Comparison of ENCODE assay signal across 10 cellular contexts in the genomic region with DNA sequence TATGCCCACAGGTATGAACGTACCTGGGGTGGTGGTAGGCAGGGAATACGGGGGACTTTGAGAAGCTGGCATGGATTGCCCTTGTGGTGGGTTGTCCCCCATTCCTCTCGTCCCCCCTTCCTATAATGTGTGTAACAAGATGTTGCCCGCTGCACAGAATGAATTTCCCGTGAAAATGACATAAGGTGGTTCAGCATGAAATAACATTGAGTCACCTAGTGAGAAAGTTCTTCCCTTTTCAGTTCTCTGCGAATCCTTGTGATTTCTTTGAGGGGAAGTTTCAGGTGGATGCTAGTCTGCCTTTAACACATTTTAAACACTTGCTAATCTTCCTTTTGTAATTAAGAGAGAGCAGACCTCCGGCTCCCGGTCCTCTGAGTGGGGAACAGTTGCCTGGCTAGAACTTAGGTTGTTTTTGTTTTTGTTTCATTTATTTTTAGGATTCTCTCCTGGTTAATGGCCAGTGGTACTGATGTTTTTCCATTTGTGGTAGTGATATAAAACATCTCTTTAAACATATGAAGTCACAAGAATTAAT. TPM values are rescaled to one million over a fixed set of nuclear protein-coding genes. Genes with fewer than 3 reads are reported as not detected.
DNase-seq lines count a peak whose midpoint lies in the region; ATAC-seq, FAIRE-seq and TF ChIP-seq lines count a peak whose summit lies in the region.
"Had no signal": no experiment of that assay in that cellular context is flagged by ENCODE, and none has a peak within 500 bp of the region (broad histone marks: within the 10 kb centered on the region; RNA-seq: fewer than 3 reads in every experiment).

No MANE protein-coding gene starts in this region.

- no peaks in the 10 kb centered on the region for H3K36me3 Mint-ChIP-seq in activated T-helper 17 cell treated with anti-CD3 and anti-CD28 coated beads, Interleukin-2, amount 50 U/mL, for 72 hours (ENCODE audit: low read depth)

- intact Hi-C loops in heart right ventricle (cut with DNase I) (loop anchor here in 5 of 10 donors (2.0 to 10.0 kb wide), 5 partner anchors 47 to 130 kb away; no protein-coding TSS in a partner anchor), cardiac septum (cut with DNase I) (no loop called here)

- H3K9me3 Mint-ChIP-seq in activated T-helper 17 cell treated with anti-CD3 and anti-CD28 coated beads, Interleukin-2, amount 50 U/mL, for 72 hours = no peaks in the 10 kb centered on the region

- peaks cover 3% of the 10 kb centered on the region for H3K27me3 Mint-ChIP-seq in activated T-helper 17 cell treated with anti-CD3 and anti-CD28 coated beads, Interleukin-2, amount 50 U/mL, for 72 hours

- in situ Hi-C loops in ACHN (cut with HindIII; ENCODE audit: low pct_ligation_motif_present, low pct_unique_long_range_greater_than_20kb, low sequenced_read_pairs) = no loop called here

- H3K79me2 ChIP-seq in keratinocyte (ENCODE audit: control insufficient read depth, insufficient read depth, low read length) = peaks cover 58% of the 10 kb centered on the region

- H3K27ac ChIP-seq in heart right ventricle = peak overlapping the region in 1 of 10 donors; percentile 84
- peak overlapping the region; percentile 66 for H3K27ac ChIP-seq in keratinocyte (ENCODE audit: control insufficient read depth, insufficient read depth, low read length)
- no peak overlapping the region for H3K27ac ChIP-seq in stomach smooth muscle (ENCODE audit: low read length)

- H4K20me1 ChIP-seq in keratinocyte (ENCODE audit: control insufficient read depth, extremely low read depth, insufficient read depth, low read length) = no peaks in the 10 kb centered on the region

- H3K9me1 ChIP-seq in keratinocyte (ENCODE audit: control insufficient read depth, extremely low read depth, insufficient read depth, low read length) = peaks cover 5% of the 10 kb centered on the region

- no peak for ATAC-seq in heart right ventricle
- ATAC-seq in activated T-helper 17 cell treated with anti-CD3 and anti-CD28 coated beads, Interleukin-2, amount 50 U/mL, for 72 hours (replicated peaks) = no peak
- ATAC-seq in GM19324 (IDR thresholded peaks at IDR 0.05; ENCODE audit: low FRiP score, unreplicated experiment) = no peak

- peaks cover 0 to 35% (median 4%) of the 10 kb centered on the region in 7 donors for H3K27me3 ChIP-seq in heart right ventricle
- no peaks in the 10 kb centered on the region for H3K27me3 ChIP-seq in keratinocyte (ENCODE audit: control insufficient read depth, extremely low read depth, insufficient read depth, low read length)
- peaks cover 2 to 4% of the 10 kb centered on the region in 2 donors for H3K27me3 ChIP-seq in stomach smooth muscle (ENCODE audit: control insufficient read depth in 1 of 2, insufficient read depth in 2 of 2, low read length in 2 of 2)

- peak overlapping the region; percentile 97 for H3K4me2 ChIP-seq in keratinocyte (ENCODE audit: control insufficient read depth, extremely low read depth, insufficient read depth, low read depth, low read length)

- peak overlapping the region in 9 of 10 donors; percentile 58 to 69 (median 65) for H3K4me3 ChIP-seq in heart right ventricle
- H3K4me3 ChIP-seq in keratinocyte (ENCODE audit: control insufficient read depth in 2 of 3, extremely low read depth in 1 of 3, insufficient read depth in 2 of 3, low read depth in 1 of 3, low read length in 3 of 3) = peak overlapping the region; percentile 75 to 92 (median 90)
- H3K4me3 ChIP-seq in stomach smooth muscle (ENCODE audit: low read length in 2 of 2) = peak overlapping the region; percentile 71 to 79

- no peaks in the 10 kb centered on the region for H3K36me3 ChIP-seq in heart right ventricle
- peaks cover 0 to 9% of the 10 kb centered on the region in 2 experiments for H3K36me3 ChIP-seq in keratinocyte (ENCODE audit: control insufficient read depth in 2 of 2, extremely low read depth in 1 of 2, insufficient read depth in 2 of 2, low read length in 2 of 2)
- H3K36me3 ChIP-seq in stomach smooth muscle (ENCODE audit: control insufficient read depth in 2 of 2, insufficient read depth in 2 of 2, low read length in 2 of 2) = no peaks in the 10 kb centered on the region

- H3K4me1 ChIP-seq in heart right ventricle = peaks cover 8 to 33% (median 27%) of the 10 kb centered on the region in 9 donors
- peaks cover 7% of the 10 kb centered on the region for H3K4me1 ChIP-seq in keratinocyte (ENCODE audit: control insufficient read depth, extremely low read depth, insufficient read depth, low read length)
- peaks cover 17% of the 10 kb centered on the region for H3K4me1 ChIP-seq in stomach smooth muscle (ENCODE audit: control insufficient read depth, insufficient read depth, low read length)

- H3K4me1 Mint-ChIP-seq in activated T-helper 17 cell treated with anti-CD3 and anti-CD28 coated beads, Interleukin-2, amount 50 U/mL, for 72 hours = peaks cover 9% of the 10 kb centered on the region

- dilution Hi-C loops in keratinocyte (cut with MboI; ENCODE audit: extremely low pct_ligation_motif_present, low sequenced_read_pairs) = no loop called here

- peak overlapping the region; percentile 79 for H3K4me3 Mint-ChIP-seq in activated T-helper 17 cell treated with anti-CD3 and anti-CD28 coated beads, Interleukin-2, amount 50 U/mL, for 72 hours

- no peak overlapping the region for H2AFZ ChIP-seq in keratinocyte (ENCODE audit: control insufficient read depth, low read length)

- DNase-seq in heart right ventricle = no peak
- no peak for DNase-seq in cardiac septum (ENCODE audit: low spot score)
- DNase-seq in keratinocyte (ENCODE audit: low read depth, low spot score) = no peak
- no peak for DNase-seq in GM10266 (ENCODE audit: extremely low spot score)
- DNase-seq in ACHN = no peak
- DNase-seq: NCI-H1092, SHP77 treated with DMSO at 0.1 percent for 48 hours had no signal

- WGBS in heart right ventricle, 2 donors = 46 to 49% methylated on average over 8 of the region's 8 CpGs

- H3K9me3 ChIP-seq in heart right ventricle (no peaks in the 10 kb centered on the region), keratinocyte (ENCODE audit: control insufficient read depth, low read depth, low read length) (no peaks in the 10 kb centered on the region), stomach smooth muscle (ENCODE audit: control insufficient read depth in 2 of 2, low read length in 2 of 2) (no peaks in the 10 kb centered on the region)

- TF ChIP-seq CTCF in heart right ventricle (IDR thresholded peaks at IDR 0.05) (no peak), keratinocyte (optimal IDR thresholded peaks at IDR 0.05 in 1 of 3, IDR thresholded peaks at IDR 0.05 in 1 of 3, conservative IDR thresholded peaks at IDR 0.05 in 1 of 3; ENCODE audit: extremely low read depth in 1 of 3, insufficient read depth in 2 of 3, low read length in 3 of 3) (no peak), GM10266 (IDR thresholded peaks at IDR 0.05; ENCODE audit: control insufficient read depth, insufficient read depth, low read depth, missing control alignments) (no peak)

- peak; percentile 90 for FAIRE-seq in keratinocyte (lab: Jason Lieb, UNC)

- H3K27ac Mint-ChIP-seq in activated T-helper 17 cell treated with anti-CD3 and anti-CD28 coated beads, Interleukin-2, amount 50 U/mL, for 72 hours = no peak overlapping the region

- H3K9ac ChIP-seq in keratinocyte (ENCODE audit: control insufficient read depth, extremely low read depth, insufficient read depth, low read length) (peak overlapping the region; percentile 72), stomach smooth muscle (ENCODE audit: low read length in 2 of 2) (no peak overlapping the region)

RNA-seq across cellular contexts. Expression of a gene that starts 58.9 kb away (rescaled TPM):
- 10 to 100 TPM; 25.0 to 51.3 (median 38.0) TPM for total RNA-seq in heart right ventricle
- polyA plus RNA-seq in heart right ventricle = 10 to 100 TPM in 1 of 2 donors, 1 to 10 TPM in 1; 9.5 to 19.3 TPM
- 31.2 TPM for total RNA-seq in cardiac septum
- total RNA-seq in activated T-helper 17 cell treated with anti-CD3 and anti-CD28 coated beads, Interleukin-2, amount 50 U/mL, for 72 hours = 1 to 10 TPM in 1 of 2 donors, under 1 TPM in 1; 0.77 to 1.6 TPM
- polyA plus RNA-seq in keratinocyte = 11.0 to 15.9 TPM (median 13.6 TPM) in 3 replicates
- 5.2 TPM for polyA plus RNA-seq in keratinocyte (2011; ENCODE audit: low read depth)
- polyA plus RNA-seq in keratinocyte (2011; cell fraction: cytosol; rRNA removed) = 11.0 and 12.0 TPM in 2 replicates
- 36.6 and 40.7 TPM in 2 replicates for polyA plus RNA-seq in keratinocyte (2011; cell fraction: nucleus; rRNA removed)
- polyA plus RNA-seq in keratinocyte (2012; ENCODE audit: low replicate concordance) = 13.0 and 15.2 TPM in 2 replicates
- 14.5 to 38.0 TPM (median 18.8 TPM) in 3 replicates for polyA minus RNA-seq in keratinocyte
- polyA minus RNA-seq in keratinocyte (2011; cell fraction: cytosol; rRNA and poly(A)+ RNA removed) = 15.3 TPM
- polyA minus RNA-seq in keratinocyte (2011; cell fraction: nucleus; rRNA and poly(A)+ RNA removed) = 12.0 and 20.0 TPM in 2 replicates

Comparison
In these comparisons a context has a peak if more than half of its experiments do, and no peak if none do; other contexts are left out.
1. RNA of a gene that starts 58.9 kb away (total RNA-seq): 25.0 to 51.3 TPM in heart right ventricle and 31.2 TPM in cardiac septum (single experiment); 0.77 to 1.6 TPM in activated T-helper 17 cell treated with anti-CD3 and anti-CD28 coated beads, Interleukin-2, amount 50 U/mL, for 72 hours; every median in the first group is over 10 times any median in the second.
2. Peak in every context shown above with its lines, with median percentiles within 50 percentile points of each other: H3K4me3 ChIP-seq.